ENCODE assay signal across 15 cellular contexts in genomic region chr19:31567776-31568175, GRCh38.
DNase-seq lines count a peak whose midpoint lies in the region; ATAC-seq and TF ChIP-seq lines count a peak whose summit lies in the region.
"Had no signal": no experiment of that assay in that cellular context is flagged by ENCODE, and none has a peak within 500 bp of the region (broad histone marks: within the 10 kb centered on the region; RNA-seq: fewer than 3 reads in every experiment).

No MANE protein-coding gene starts in this region.

- no peak overlapping the region for H3K56ac ChIP-seq in mesendoderm (ENCODE audit: low read length)

- H4K5ac ChIP-seq in mesendoderm (ENCODE audit: low read length): no peak overlapping the region

- H3K9ac ChIP-seq in mesendoderm (ENCODE audit: low read length): no peak overlapping the region

- H2AK5ac ChIP-seq in mesendoderm (ENCODE audit: low read length): no peak overlapping the region

- H2BK5ac ChIP-seq in mesendoderm (ENCODE audit: low read length): no peak overlapping the region

- H3K4me3 ChIP-seq in coronary artery (no peak overlapping the region), mesendoderm (ENCODE audit: low read length) (no peak overlapping the region), body of pancreas (no peak overlapping the region)

- H3K27ac ChIP-seq in VCaP (peak overlapping the region; percentile 26; the same call in 1 of the 2 replicates), coronary artery (no peak overlapping the region), mesendoderm (ENCODE audit: low read depth, low read length) (no peak overlapping the region), body of pancreas (no peak overlapping the region)

- intact Hi-C loops in body of pancreas (cut with DNase I): no loop called here

- no peak for TF ChIP-seq POLR2A in body of pancreas (IDR thresholded peaks at IDR 0.05)

- no peak overlapping the region for H3K18ac ChIP-seq in mesendoderm (ENCODE audit: low read length)

- ATAC-seq in body of pancreas: no peak
- ATAC-seq: HCT116 had no signal

- DNase-seq in coronary artery (ENCODE audit: low spot score) (peak; percentile 35), islet precursor cell (peak; percentile 36), mesendoderm (no peak), nucleus accumbens (lab: John Stamatoyannopoulos, UW) (no peak), body of pancreas (no peak)
- DNase-seq: C1 segment of cervical spinal cord; Calu3; CD4-positive, alpha-beta memory T cell; COR-L47; DMS53; DMS79 treated with DMSO at 0.1 percent for 48 hours; GF-D8; H9 had no signal

- TF ChIP-seq CTCF in VCaP (conservative IDR thresholded peaks at IDR 0.05): no peak
- TF ChIP-seq CTCF in coronary artery (IDR thresholded peaks at IDR 0.05): no peak
- TF ChIP-seq CTCF in body of pancreas (IDR thresholded peaks at IDR 0.05): no peak

- no peak overlapping the region for H2BK15ac ChIP-seq in mesendoderm (replicated peaks; ENCODE audit: low read depth)

- H3K36me3 ChIP-seq in mesendoderm (ENCODE audit: control insufficient read depth, insufficient read depth, low read length): no peaks in the 10 kb centered on the region
- H3K36me3 ChIP-seq in body of pancreas (replicated peaks in 1 of 2; ENCODE audit: insufficient read depth in 1 of 2, low read depth in 2 of 2): no peaks in the 10 kb centered on the region

- no peak overlapping the region for H3K23ac ChIP-seq in mesendoderm (ENCODE audit: low read length)

- H3K79me2 ChIP-seq in mesendoderm (ENCODE audit: control insufficient read depth, insufficient read depth, low read length): no peaks in the 10 kb centered on the region

- H2BK120ac ChIP-seq in mesendoderm (ENCODE audit: low read depth, low read length): no peak overlapping the region

- H3K9me3 ChIP-seq in body of pancreas: no peaks in the 10 kb centered on the region

- no peak overlapping the region for H3K4ac ChIP-seq in mesendoderm (ENCODE audit: low read depth, low read length)

- no peaks in the 10 kb centered on the region for H3K79me1 ChIP-seq in mesendoderm (ENCODE audit: low read length)

- H4K8ac ChIP-seq in mesendoderm (ENCODE audit: low read depth, low read length): no peak overlapping the region

- no CpG with 5 or more reads among the region's 11 CpGs for WGBS in mesendoderm (ENCODE audit: extremely low coverage, insufficient coverage, low lambda C conversion rate)
- WGBS in body of pancreas, 2 donors: 68 to 75% methylated on average over 10 to 11 of the region's 11 CpGs

- H3K4me1 ChIP-seq in mesendoderm (ENCODE audit: control insufficient read depth, low read depth, low read length) (peaks cover 4% of the 10 kb centered on the region), body of pancreas (no peaks in the 10 kb centered on the region)

- H3K4me2 ChIP-seq in mesendoderm (ENCODE audit: low read length): no peak overlapping the region

- H3K27me3 ChIP-seq in mesendoderm (ENCODE audit: insufficient read depth, low read length, poor library complexity): no peaks in the 10 kb centered on the region
- H3K27me3 ChIP-seq in body of pancreas: no peaks in the 10 kb centered on the region

Comparison
In these comparisons a context has a peak if more than half of its experiments do, and no peak if none do; other contexts are left out.
1. DNase-seq: peak in coronary artery (single experiment) and islet precursor cell (single experiment); none in mesendoderm (single experiment), nucleus accumbens (0 of 56) and body of pancreas (0 of 4).